ENCODE assay signal across 20 cellular contexts in the genomic region with DNA sequence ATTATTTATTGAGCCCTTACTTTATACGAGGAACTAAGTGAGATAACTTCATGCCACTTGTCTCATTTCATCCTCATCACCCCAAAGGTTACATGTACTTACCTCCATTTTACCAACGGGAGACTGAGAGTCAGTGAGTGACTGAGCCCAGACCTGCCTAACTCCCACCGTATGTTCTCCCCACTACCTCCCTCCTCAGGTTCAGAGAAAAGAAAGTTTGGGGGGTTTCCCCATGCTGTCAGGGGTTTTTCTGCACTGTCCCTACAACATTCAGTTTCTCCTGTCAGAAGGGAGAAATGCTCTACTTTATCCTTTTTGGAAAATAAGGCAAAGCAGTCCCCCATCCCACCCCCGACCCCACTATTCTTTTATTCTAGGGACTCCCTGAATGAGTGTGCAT. TPM values are rescaled to one million over a fixed set of nuclear protein-coding genes. Genes with fewer than 3 reads are reported as not detected.
A peak's percentile ranks its signal among the peaks of the same experiment; 100 is the strongest.
DNase-seq lines count a peak whose midpoint lies in the region; ATAC-seq and TF ChIP-seq lines count a peak whose summit lies in the region.
"Had no signal": no experiment of that assay in that cellular context is flagged by ENCODE, and none has a peak within 500 bp of the region (broad histone marks: within the 10 kb centered on the region; RNA-seq: fewer than 3 reads in every experiment).

No MANE protein-coding gene starts in this region.

- no peaks in the 10 kb centered on the region for H3K9me3 Mint-ChIP-seq in activated CD4-positive, alpha-beta T cell treated with anti-CD3 and anti-CD28 coated beads for 36 hours (ENCODE audit: low read depth)
- H3K9me3 Mint-ChIP-seq: IgD-negative memory B cell had no signal

- H3K4me2 ChIP-seq in OCI-LY3 (ENCODE audit: low read length), result peak overlapping the region; percentile 79

- peak overlapping the region; percentile 71 for H3K9ac ChIP-seq in OCI-LY3 (ENCODE audit: low read length)

- H3K9me3 ChIP-seq in OCI-LY3 (ENCODE audit: insufficient read depth, low read length), result no peaks in the 10 kb centered on the region
- H3K9me3 ChIP-seq: Caco-2 had no signal

- H3K27ac Mint-ChIP-seq in activated CD4-positive, alpha-beta T cell treated with anti-CD3 and anti-CD28 coated beads for 36 hours, result no peak overlapping the region
- H3K27ac Mint-ChIP-seq: CD4-positive, CD25-positive, alpha-beta regulatory T cell; H9; IgD-negative memory B cell had no signal

- peaks cover 90% of the 10 kb centered on the region for H3K79me2 ChIP-seq in OCI-LY3 (ENCODE audit: low read length)

- H3K4me3 Mint-ChIP-seq in activated CD4-positive, alpha-beta T cell treated with anti-CD3 and anti-CD28 coated beads for 36 hours, result no peak overlapping the region
- H3K4me3 Mint-ChIP-seq: CD4-positive, CD25-positive, alpha-beta regulatory T cell; H9; IgD-negative memory B cell had no signal

- H3K4me1 Mint-ChIP-seq in activated CD4-positive, alpha-beta T cell treated with anti-CD3 and anti-CD28 coated beads for 36 hours, result no peaks in the 10 kb centered on the region
- H3K4me1 Mint-ChIP-seq: CD4-positive, CD25-positive, alpha-beta regulatory T cell; IgD-negative memory B cell had no signal

- H3K27me3 ChIP-seq in OCI-LY3 (ENCODE audit: low read depth, low read length), result no peaks in the 10 kb centered on the region
- H3K27me3 ChIP-seq: Peyer's patch had no signal

- CTCF ChIA-PET in activated CD4-positive, alpha-beta T cell treated with anti-CD3 and anti-CD28 coated beads for 36 hours (lab: Charles Lee), result interaction anchor here (1.0 to 2.7 kb wide), 3 partner anchors 96 to 345 kb away, joined by 3 to 8 read pairs (median 4); no protein-coding TSS in a partner anchor

- peaks cover 40% of the 10 kb centered on the region for H3K36me3 ChIP-seq in OCI-LY3 (replicated peaks; ENCODE audit: low read depth, low read length)
- H3K36me3 ChIP-seq: Peyer's patch had no signal

- peak overlapping the region; percentile 86 for H3K27ac ChIP-seq in OCI-LY3 (ENCODE audit: low read length)
- H3K27ac ChIP-seq: HL-60, Peyer's patch had no signal

- intact Hi-C loops in activated CD4-positive, alpha-beta T cell treated with anti-CD3 and anti-CD28 coated beads for 36 hours (cut with DNase I, micrococcal nuclease), result loop anchor here (1.0 to 5.0 kb wide), 2 partner anchors 343 to 345 kb away; no protein-coding TSS in a partner anchor

- H3K27me3 Mint-ChIP-seq in activated CD4-positive, alpha-beta T cell treated with anti-CD3 and anti-CD28 coated beads for 36 hours, result peaks cover 8% of the 10 kb centered on the region
- H3K27me3 Mint-ChIP-seq: IgD-negative memory B cell had no signal

- no peak for TF ChIP-seq CTCF in OCI-LY3 (IDR thresholded peaks at IDR 0.05; ENCODE audit: low read depth, low read length)

- peaks cover 77% of the 10 kb centered on the region for H3K4me1 ChIP-seq in OCI-LY3 (ENCODE audit: low read length)
- H3K4me1 ChIP-seq: Caco-2, Peyer's patch had no signal

- ATAC-seq in GM18511 (IDR thresholded peaks at IDR 0.05; ENCODE audit: unreplicated experiment), result peak; percentile 58
- peak; percentile 55 for ATAC-seq in GM19351 (IDR thresholded peaks at IDR 0.05; ENCODE audit: unreplicated experiment)
- peak; percentile 60 for ATAC-seq in HG02623 (IDR thresholded peaks at IDR 0.05; ENCODE audit: unreplicated experiment)
- no peak for ATAC-seq in activated CD4-positive, alpha-beta T cell treated with anti-CD3 and anti-CD28 coated beads for 36 hours
- no peak for ATAC-seq in HG03354 (IDR thresholded peaks at IDR 0.05; ENCODE audit: poor library complexity, severe bottlenecking, unreplicated experiment)
- ATAC-seq in GM21526 (IDR thresholded peaks at IDR 0.05; ENCODE audit: low FRiP score, unreplicated experiment), result no peak
- ATAC-seq: SK-N-SH treated with all-trans-retinoic acid at 6 μM for 48 hours had no signal

- no peaks in the 10 kb centered on the region for H3K36me3 Mint-ChIP-seq in activated CD4-positive, alpha-beta T cell treated with anti-CD3 and anti-CD28 coated beads for 36 hours (ENCODE audit: low read depth)
- H3K36me3 Mint-ChIP-seq: CD4-positive, CD25-positive, alpha-beta regulatory T cell had no signal

- peak overlapping the region; percentile 66 for H3K4me3 ChIP-seq in OCI-LY3 (ENCODE audit: low read length)
- H3K4me3 ChIP-seq: Peyer's patch had no signal

- POLR2A ChIA-PET in activated CD4-positive, alpha-beta T cell treated with anti-CD3 and anti-CD28 coated beads for 36 hours (lab: Charles Lee), result no interaction called here

- H2AFZ ChIP-seq in OCI-LY3 (ENCODE audit: low read depth, low read length), result no peak overlapping the region

- no peak for DNase-seq in activated CD4-positive, alpha-beta T cell treated with anti-CD3 and anti-CD28 coated beads for 36 hours
- DNase-seq: Caco-2, DMS153, EL, H9, NCI-H1092 treated with DMSO at 0.1 percent for 48 hours, NCI-H2081 treated with DMSO at 0.1 percent for 48 hours, NCI-H524 treated with DMSO at 0.1 percent for 48 hours, Peyer's patch, SHP77 had no signal

- H4K20me1 ChIP-seq in OCI-LY3 (ENCODE audit: insufficient read depth, low read length), result peaks cover 17% of the 10 kb centered on the region

RNA-seq across cellular contexts. Expression of a gene that starts 32.9 kb away (rescaled TPM):
- total RNA-seq in activated CD4-positive, alpha-beta T cell treated with anti-CD3 and anti-CD28 coated beads for 36 hours, result under 1 TPM; 0.34 to 0.51 TPM
- total RNA-seq: Caco-2 had no signal

Comparison
In these comparisons a context has a peak if more than half of its experiments do, and no peak if none do; other contexts are left out.
1. ATAC-seq: peak in GM18511 (single experiment), GM19351 (single experiment) and HG02623 (single experiment); none in activated CD4-positive, alpha-beta T cell treated with anti-CD3 and anti-CD28 coated beads for 36 hours (single experiment), HG03354 (single experiment) and GM21526 (single experiment).